17 cellular contexts compared by ENCODE assay signal in the genomic region with DNA sequence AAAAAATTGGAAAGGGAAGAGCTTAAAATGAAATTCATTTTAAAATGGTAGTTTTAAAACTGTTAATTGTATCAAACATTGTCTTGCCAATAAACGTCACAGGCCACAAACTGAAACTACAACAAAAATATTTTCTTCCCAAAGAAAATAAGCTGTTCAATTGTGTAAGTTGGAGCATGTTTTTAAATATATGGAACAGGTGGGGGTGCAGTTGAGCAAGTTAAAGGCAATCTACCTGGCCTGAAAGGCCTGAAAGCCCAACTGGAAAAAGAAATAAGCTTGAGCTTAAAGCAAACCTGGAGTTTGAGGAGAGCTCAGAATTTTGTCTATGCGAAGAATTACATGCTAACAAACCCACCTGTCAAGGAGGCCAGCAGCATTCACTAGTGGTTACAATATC.
DNase-seq lines count a peak whose midpoint lies in the region; ATAC-seq and TF ChIP-seq lines count a peak whose summit lies in the region.
"Had no signal": no experiment of that assay in that cellular context is flagged by ENCODE, and none has a peak within 500 bp of the region (broad histone marks: within the 10 kb centered on the region; RNA-seq: fewer than 3 reads in every experiment).

No MANE protein-coding gene starts in this region.

- H3K79me2 ChIP-seq in ACC112 (ENCODE audit: control insufficient read depth, insufficient read depth, low read length, unreplicated experiment): no peaks in the 10 kb centered on the region

- H3K4me3 ChIP-seq in ACC112 (ENCODE audit: low read depth, low read length) (no peak overlapping the region), fibroblast of the aortic adventitia (ENCODE audit: low read depth, low read length) (no peak overlapping the region)
- H3K4me3 ChIP-seq: gastroesophageal sphincter, Peyer's patch, suprapubic skin had no signal

- no peak overlapping the region for H3K27ac Mint-ChIP-seq in activated naive CD4-positive, alpha-beta T cell treated with anti-CD3 and anti-CD28 coated beads for 36 hours
- H3K27ac Mint-ChIP-seq: activated CD4-positive, alpha-beta T cell treated with anti-CD3 and anti-CD28 coated beads, Interleukin-2, amount 10 ng/mL, durations not matched to agents 7 days and 5 days; activated T-cell treated with anti-CD3 and anti-CD28 coated beads, Interleukin-2, amount 50 U/mL, for 72 hours had no signal

- intact Hi-C loops in activated naive CD4-positive, alpha-beta T cell treated with anti-CD3 and anti-CD28 coated beads for 36 hours (cut with micrococcal nuclease): no loop called here

- H3K27me3 Mint-ChIP-seq in activated naive CD4-positive, alpha-beta T cell treated with anti-CD3 and anti-CD28 coated beads for 36 hours (ENCODE audit: low read depth): no peaks in the 10 kb centered on the region
- H3K27me3 Mint-ChIP-seq: activated CD4-positive, alpha-beta T cell treated with anti-CD3 and anti-CD28 coated beads, Interleukin-2, amount 10 ng/mL, durations not matched to agents 7 days and 5 days had no signal

- H2AFZ ChIP-seq in ACC112 (ENCODE audit: low read length, unreplicated experiment): peak overlapping the region; percentile 82

- TF ChIP-seq CTCF in fibroblast of the aortic adventitia (IDR thresholded peaks at IDR 0.05; ENCODE audit: insufficient read depth, low read length): peak; percentile 5

- CTCF ChIA-PET in activated naive CD4-positive, alpha-beta T cell treated with anti-CD3 and anti-CD28 coated beads for 36 hours (lab: Charles Lee): no interaction called here

- ATAC-seq in HG02973 (IDR thresholded peaks at IDR 0.05; ENCODE audit: unreplicated experiment): no peak
- ATAC-seq: activated T-cell treated with anti-CD3 and anti-CD28 coated beads, Interleukin-2, amount 50 U/mL, for 72 hours; gastroesophageal sphincter had no signal

- H3K4me1 ChIP-seq in ACC112 (ENCODE audit: control insufficient read depth, insufficient read depth, low read length, unreplicated experiment): peaks cover 31% of the 10 kb centered on the region
- H3K4me1 ChIP-seq: gastroesophageal sphincter, Peyer's patch had no signal

- no peak overlapping the region for H3K4me3 Mint-ChIP-seq in activated naive CD4-positive, alpha-beta T cell treated with anti-CD3 and anti-CD28 coated beads for 36 hours
- H3K4me3 Mint-ChIP-seq: activated CD4-positive, alpha-beta T cell treated with anti-CD3 and anti-CD28 coated beads, Interleukin-2, amount 10 ng/mL, durations not matched to agents 7 days and 5 days; activated T-cell treated with anti-CD3 and anti-CD28 coated beads, Interleukin-2, amount 50 U/mL, for 72 hours had no signal

- H3K36me3 ChIP-seq in ACC112 (ENCODE audit: insufficient read depth, low read length): no peaks in the 10 kb centered on the region
- H3K36me3 ChIP-seq: gastroesophageal sphincter, Peyer's patch, suprapubic skin had no signal

- H3K27ac ChIP-seq in ACC112 (ENCODE audit: low read depth, low read length): no peak overlapping the region
- H3K27ac ChIP-seq: gastroesophageal sphincter, Peyer's patch, suprapubic skin had no signal

- H3K27me3 ChIP-seq in ACC112 (ENCODE audit: insufficient read depth, low read length): no peaks in the 10 kb centered on the region
- H3K27me3 ChIP-seq: gastroesophageal sphincter, Peyer's patch, suprapubic skin had no signal

- DNase-seq in HT1080 (ENCODE audit: low read depth) (peak; percentile 37), SW480 (ENCODE audit: low spot score) (peak; percentile 61), fibroblast of the aortic adventitia (ENCODE audit: low read depth) (peak; percentile 40), hypothalamus (lab: John Stamatoyannopoulos, UW) (no peak), kidney glomerular epithelial cell (lab: John Stamatoyannopoulos, UW) (no peak)
- DNase-seq in activated naive CD4-positive, alpha-beta T cell treated with anti-CD3 and anti-CD28 coated beads for 36 hours: no peak
- DNase-seq: activated CD4-positive, alpha-beta T cell treated with anti-CD3 and anti-CD28 coated beads, Interleukin-2, amount 10 ng/mL, durations not matched to agents 7 days and 5 days; activated T-cell treated with anti-CD3 and anti-CD28 coated beads, Interleukin-2, amount 50 U/mL, for 72 hours; anterior cingulate cortex; NCI-H1105; NCI-H446; Peyer's patch; T-helper 9 cell had no signal

- no peaks in the 10 kb centered on the region for H3K36me3 Mint-ChIP-seq in activated naive CD4-positive, alpha-beta T cell treated with anti-CD3 and anti-CD28 coated beads for 36 hours (ENCODE audit: low read depth)

- H3K9me3 Mint-ChIP-seq in activated naive CD4-positive, alpha-beta T cell treated with anti-CD3 and anti-CD28 coated beads for 36 hours: peaks cover 6% of the 10 kb centered on the region
- H3K9me3 Mint-ChIP-seq: activated CD4-positive, alpha-beta T cell treated with anti-CD3 and anti-CD28 coated beads, Interleukin-2, amount 10 ng/mL, durations not matched to agents 7 days and 5 days had no signal

- H3K4me1 Mint-ChIP-seq in activated naive CD4-positive, alpha-beta T cell treated with anti-CD3 and anti-CD28 coated beads for 36 hours (ENCODE audit: low read depth): no peaks in the 10 kb centered on the region
- H3K4me1 Mint-ChIP-seq: activated CD4-positive, alpha-beta T cell treated with anti-CD3 and anti-CD28 coated beads, Interleukin-2, amount 10 ng/mL, durations not matched to agents 7 days and 5 days had no signal

Comparison
In these comparisons a context has a peak if more than half of its experiments do, and no peak if none do; other contexts are left out.
1. DNase-seq: peak in HT1080 (single experiment), SW480 (single experiment) and fibroblast of the aortic adventitia (single experiment); none in activated naive CD4-positive, alpha-beta T cell treated with anti-CD3 and anti-CD28 coated beads for 36 hours (single experiment), hypothalamus (0 of 51) and kidney glomerular epithelial cell (single experiment).